28 cellular contexts compared by ENCODE assay signal in the genomic region with DNA sequence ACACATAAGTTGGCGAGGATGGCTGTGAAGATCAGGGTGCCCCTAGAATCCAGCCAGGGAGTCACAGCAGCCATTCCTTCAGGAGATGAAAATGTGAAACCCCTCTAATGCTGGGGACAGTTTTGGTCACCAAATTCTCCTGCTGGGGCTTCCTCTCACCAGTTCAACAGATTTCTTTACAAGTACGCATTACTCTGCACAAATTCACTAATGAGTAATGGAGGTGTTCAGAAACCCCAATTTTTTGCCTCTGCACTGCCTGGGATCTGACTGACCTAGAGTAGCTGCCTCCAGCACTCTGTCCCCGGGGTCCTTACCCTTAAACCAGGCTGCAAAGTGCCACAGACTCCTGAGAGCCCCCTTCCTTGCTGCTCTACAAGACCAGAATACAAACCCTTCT. TPM values are rescaled to one million over a fixed set of nuclear protein-coding genes. Genes with fewer than 3 reads are reported as not detected.
DNase-seq lines count a peak whose midpoint lies in the region; ATAC-seq and TF ChIP-seq lines count a peak whose summit lies in the region.
"Had no signal": no experiment of that assay in that cellular context is flagged by ENCODE, and none has a peak within 500 bp of the region (broad histone marks: within the 10 kb centered on the region; RNA-seq: fewer than 3 reads in every experiment).

No MANE protein-coding gene starts in this region.

- H2AFZ ChIP-seq in smooth muscle cell (ENCODE audit: low read depth), result no peak overlapping the region

- no peaks in the 10 kb centered on the region for H3K4me1 ChIP-seq in endodermal cell (ENCODE audit: control insufficient read depth, insufficient read depth, low read length)
- no peaks in the 10 kb centered on the region for H3K4me1 ChIP-seq in smooth muscle cell (ENCODE audit: low read depth)
- H3K4me1 ChIP-seq: A549, BE2C had no signal

- no peak for ATAC-seq in activated CD8-positive, alpha-beta memory T cell treated with anti-CD3 and anti-CD28 coated beads, Interleukin-2, amount 10 ng/mL, durations not matched to agents 7 days and 5 days
- ATAC-seq: A549, GM12878 had no signal

- H3K4me3 Mint-ChIP-seq in activated CD8-positive, alpha-beta memory T cell treated with anti-CD3 and anti-CD28 coated beads, Interleukin-2, amount 10 ng/mL, durations not matched to agents 7 days and 5 days, result no peak overlapping the region
- no peak overlapping the region for H3K4me3 Mint-ChIP-seq in endodermal cell
- H3K4me3 Mint-ChIP-seq: CD14-positive monocyte; CD4-positive, alpha-beta memory T cell; CD4-positive, CD25-positive, alpha-beta regulatory T cell; CD8-positive, alpha-beta memory T cell had no signal

- peaks cover 21% of the 10 kb centered on the region for H3K27me3 Mint-ChIP-seq in activated CD8-positive, alpha-beta memory T cell treated with anti-CD3 and anti-CD28 coated beads, Interleukin-2, amount 10 ng/mL, durations not matched to agents 7 days and 5 days
- peaks cover 17% of the 10 kb centered on the region for H3K27me3 Mint-ChIP-seq in endodermal cell (ENCODE audit: insufficient read depth)

- H3K27ac Mint-ChIP-seq in activated CD8-positive, alpha-beta memory T cell treated with anti-CD3 and anti-CD28 coated beads, Interleukin-2, amount 10 ng/mL, durations not matched to agents 7 days and 5 days, result no peak overlapping the region
- H3K27ac Mint-ChIP-seq in endodermal cell, result no peak overlapping the region
- H3K27ac Mint-ChIP-seq: CD14-positive monocyte; CD4-positive, alpha-beta memory T cell; CD4-positive, CD25-positive, alpha-beta regulatory T cell; CD8-positive, alpha-beta memory T cell had no signal

- H3K36me3 Mint-ChIP-seq in activated CD8-positive, alpha-beta memory T cell treated with anti-CD3 and anti-CD28 coated beads, Interleukin-2, amount 10 ng/mL, durations not matched to agents 7 days and 5 days, result no peaks in the 10 kb centered on the region
- no peaks in the 10 kb centered on the region for H3K36me3 Mint-ChIP-seq in endodermal cell (ENCODE audit: low read depth)
- H3K36me3 Mint-ChIP-seq: CD14-positive monocyte; CD4-positive, alpha-beta memory T cell; CD4-positive, CD25-positive, alpha-beta regulatory T cell; CD8-positive, alpha-beta memory T cell had no signal

- no peaks in the 10 kb centered on the region for H3K79me2 ChIP-seq in smooth muscle cell (ENCODE audit: low read depth)

- H3K9ac ChIP-seq in endodermal cell (ENCODE audit: extremely low read depth, low read length, poor library complexity, severe bottlenecking) (no peak overlapping the region), smooth muscle cell (ENCODE audit: low read depth) (no peak overlapping the region)
- H3K9ac ChIP-seq: BLaER1 had no signal

- H3K4me1 Mint-ChIP-seq in activated CD8-positive, alpha-beta memory T cell treated with anti-CD3 and anti-CD28 coated beads, Interleukin-2, amount 10 ng/mL, durations not matched to agents 7 days and 5 days, result no peaks in the 10 kb centered on the region
- no peaks in the 10 kb centered on the region for H3K4me1 Mint-ChIP-seq in endodermal cell
- H3K4me1 Mint-ChIP-seq: CD4-positive, alpha-beta memory T cell; CD4-positive, CD25-positive, alpha-beta regulatory T cell; CD8-positive, alpha-beta memory T cell had no signal

- no peaks in the 10 kb centered on the region for H3K9me3 ChIP-seq in endodermal cell (ENCODE audit: control insufficient read depth, low read length)
- no peaks in the 10 kb centered on the region for H3K9me3 ChIP-seq in smooth muscle cell (replicated peaks; ENCODE audit: low read depth)
- H3K9me3 ChIP-seq: A549, BE2C, BLaER1 had no signal

- H3K9me3 Mint-ChIP-seq in activated CD8-positive, alpha-beta memory T cell treated with anti-CD3 and anti-CD28 coated beads, Interleukin-2, amount 10 ng/mL, durations not matched to agents 7 days and 5 days (ENCODE audit: low read depth), result no peaks in the 10 kb centered on the region
- H3K9me3 Mint-ChIP-seq in endodermal cell, result no peaks in the 10 kb centered on the region
- H3K9me3 Mint-ChIP-seq: CD4-positive, alpha-beta memory T cell; CD8-positive, alpha-beta memory T cell had no signal

- H3K4me3 ChIP-seq in endodermal cell (ENCODE audit: low read length), result no peak overlapping the region
- H3K4me3 ChIP-seq in smooth muscle cell, result no peak overlapping the region
- H3K4me3 ChIP-seq: A549, BLaER1, GM12878 had no signal

- H3F3A ChIP-seq in smooth muscle cell (ENCODE audit: low read depth), result no peaks in the 10 kb centered on the region

- peak; percentile 22 for DNase-seq in activated CD8-positive, alpha-beta memory T cell treated with anti-CD3 and anti-CD28 coated beads, Interleukin-2, amount 10 ng/mL, durations not matched to agents 7 days and 5 days
- no peak for DNase-seq in activated CD8-positive, alpha-beta memory T cell treated with anti-CD3 and anti-CD28 coated beads, Interleukin-2, amount 50 U/mL, for 48 hours
- DNase-seq in endodermal cell (peak; percentile 11), ureter (ENCODE audit: low spot score) (peak; percentile 10), smooth muscle cell (lab: John Stamatoyannopoulos, UW; ENCODE audit: unreplicated experiment) (no peak), NCI-H1105 treated with DMSO at 0.1 percent for 48 hours (lab: John Stamatoyannopoulos, UW) (no peak)
- DNase-seq in activated CD4-positive, alpha-beta T cell treated with anti-CD3 and anti-CD28 coated beads for 48 hours, result no peak
- DNase-seq: BE2C; C1 segment of cervical spinal cord; CD4-positive, alpha-beta memory T cell; CD4-positive, CD25-positive, alpha-beta regulatory T cell; CD8-positive, alpha-beta memory T cell; COR-L47; DMS 273 treated with DMSO at 0.1 percent for 48 hours; DMS153; DMS53; DMS79; DND-41; EL; GDM1 had no signal

- TF ChIP-seq CTCF in endodermal cell (conservative IDR thresholded peaks at IDR 0.05) (no peak), smooth muscle cell (IDR thresholded peaks at IDR 0.05; ENCODE audit: borderline replicate concordance, insufficient read depth, poor library complexity, severe bottlenecking) (no peak)

- CTCF ChIA-PET in activated CD8-positive, alpha-beta memory T cell treated with anti-CD3 and anti-CD28 coated beads, Interleukin-2, amount 10 ng/mL, durations not matched to agents 7 days and 5 days (lab: Charles Lee), result no interaction called here

- H4K20me1 ChIP-seq in smooth muscle cell (ENCODE audit: low read depth), result no peaks in the 10 kb centered on the region
- H4K20me1 ChIP-seq: BLaER1 had no signal

- H3K27me3 ChIP-seq in endodermal cell (ENCODE audit: control insufficient read depth, insufficient read depth, low read length, poor library complexity, severe bottlenecking), result peaks cover 5% of the 10 kb centered on the region
- peaks cover 10% of the 10 kb centered on the region for H3K27me3 ChIP-seq in smooth muscle cell (ENCODE audit: low read depth)
- H3K27me3 ChIP-seq: BE2C, BLaER1 had no signal

- H3K36me3 ChIP-seq in endodermal cell (ENCODE audit: control insufficient read depth, insufficient read depth, low read length) (no peaks in the 10 kb centered on the region), smooth muscle cell (ENCODE audit: low read depth) (no peaks in the 10 kb centered on the region)
- H3K36me3 ChIP-seq: BE2C, BLaER1 had no signal

- H3K4me2 ChIP-seq in smooth muscle cell, result no peak overlapping the region
- H3K4me2 ChIP-seq: A549, BLaER1 had no signal

- H3K27ac ChIP-seq in endodermal cell (ENCODE audit: low read depth, low read length), result no peak overlapping the region
- no peak overlapping the region for H3K27ac ChIP-seq in smooth muscle cell (ENCODE audit: low read depth)
- H3K27ac ChIP-seq: 22Rv1, A549, BLaER1 had no signal

- WGBS in endodermal cell (ENCODE audit: insufficient coverage in 1 of 2, insufficient read length in 1 of 2), 2 experiments, result 83 to 92% methylated on average over 1 to 3 of the region's 3 CpGs
- 95% methylated on average over 3 of the region's 3 CpGs for WGBS in smooth muscle cell (ENCODE audit: low lambda C conversion rate)

RNA-seq across cellular contexts. Expression of a gene that starts 16.1 kb away (rescaled TPM):
- not detected for total RNA-seq in activated CD8-positive, alpha-beta memory T cell treated with anti-CD3 and anti-CD28 coated beads, Interleukin-2, amount 10 ng/mL, durations not matched to agents 7 days and 5 days
- total RNA-seq in endodermal cell (under 1 TPM; 0.15 to 0.22 TPM), ureter (not detected), smooth muscle cell (not detected in 2 replicates)
- polyA plus RNA-seq in endodermal cell (2013, experiment 1 of 2), result not detected
- not detected for polyA plus RNA-seq in endodermal cell (2013, experiment 2 of 2)
- polyA plus RNA-seq in smooth muscle cell, result not detected in 2 replicates
- total RNA-seq: CD4-positive, alpha-beta memory T cell; CD4-positive, CD25-positive, alpha-beta regulatory T cell; CD8-positive, alpha-beta memory T cell; G401; GM12878 had no signal
- polyA plus RNA-seq: A549; CD14-positive monocyte; CD4-positive, alpha-beta memory T cell; CD4-positive, CD25-positive, alpha-beta regulatory T cell; CD8-positive, alpha-beta memory T cell; GM12878 had no signal

RNA-seq across cellular contexts. Expression of a gene that starts 21.8 kb away (rescaled TPM):
- not detected for total RNA-seq in activated CD8-positive, alpha-beta memory T cell treated with anti-CD3 and anti-CD28 coated beads, Interleukin-2, amount 10 ng/mL, durations not matched to agents 7 days and 5 days
- total RNA-seq in endodermal cell (not detected), ureter (not detected), smooth muscle cell (not detected in 2 replicates)
- polyA plus RNA-seq in endodermal cell (2013, experiment 1 of 2), result not detected
- polyA plus RNA-seq in endodermal cell (2013, experiment 2 of 2), result not detected
- not detected in 2 replicates for polyA plus RNA-seq in smooth muscle cell
- total RNA-seq: A172; CD4-positive, alpha-beta memory T cell; CD4-positive, CD25-positive, alpha-beta regulatory T cell; CD8-positive, alpha-beta memory T cell; Daoy; G401; GM12878 had no signal
- polyA plus RNA-seq: A549; CD14-positive monocyte; CD4-positive, alpha-beta memory T cell; CD4-positive, CD25-positive, alpha-beta regulatory T cell; CD8-positive, alpha-beta memory T cell; GM12878 had no signal

RNA-seq across cellular contexts. Expression of a gene that starts 31.9 kb away (rescaled TPM):
- not detected for total RNA-seq in activated CD8-positive, alpha-beta memory T cell treated with anti-CD3 and anti-CD28 coated beads, Interleukin-2, amount 10 ng/mL, durations not matched to agents 7 days and 5 days
- total RNA-seq in endodermal cell (1 to 10 TPM; 2.7 to 4.1 TPM), ureter (27.7 TPM), smooth muscle cell (under 0.01 TPM in 1 of 2 replicates, not detected in the other)
- polyA plus RNA-seq in endodermal cell (2013, experiment 1 of 2), result 0.28 TPM
- 0.50 TPM for polyA plus RNA-seq in endodermal cell (2013, experiment 2 of 2)
- polyA plus RNA-seq in smooth muscle cell, result 0.17 and 0.60 TPM in 2 replicates
- total RNA-seq: A172; CD4-positive, alpha-beta memory T cell; CD4-positive, CD25-positive, alpha-beta regulatory T cell; CD8-positive, alpha-beta memory T cell; Daoy; G401; GM12878 had no signal
- polyA plus RNA-seq: A549; CD14-positive monocyte; CD8-positive, alpha-beta memory T cell; GM12878 had no signal

RNA-seq across cellular contexts. Expression of a gene that starts 44.7 kb away (rescaled TPM):
- total RNA-seq in activated CD8-positive, alpha-beta memory T cell treated with anti-CD3 and anti-CD28 coated beads, Interleukin-2, amount 10 ng/mL, durations not matched to agents 7 days and 5 days, result under 1 TPM; 0.16 to 0.70 TPM
- 10 to 100 TPM; 79.4 to 86.0 TPM for total RNA-seq in endodermal cell
- polyA plus RNA-seq in endodermal cell (2013, experiment 1 of 2), result 8.0 TPM
- 7.0 TPM for polyA plus RNA-seq in endodermal cell (2013, experiment 2 of 2)
- 1.3 TPM for total RNA-seq in ureter
- 0.09 and 0.94 TPM in 2 replicates for total RNA-seq in smooth muscle cell
- polyA plus RNA-seq in smooth muscle cell, result 0.56 TPM in 1 of 2 replicates, not detected in the other
- total RNA-seq: A172, Daoy, G401 had no signal
- polyA plus RNA-seq: CD14-positive monocyte; CD4-positive, alpha-beta memory T cell; CD4-positive, CD25-positive, alpha-beta regulatory T cell; CD8-positive, alpha-beta memory T cell had no signal

Comparison
In these comparisons a context has a peak if more than half of its experiments do, and no peak if none do; other contexts are left out.
1. DNase-seq: peak in activated CD8-positive, alpha-beta memory T cell treated with anti-CD3 and anti-CD28 coated beads, Interleukin-2, amount 10 ng/mL, durations not matched to agents 7 days and 5 days (single experiment), endodermal cell (single experiment) and ureter (single experiment); none in activated CD8-positive, alpha-beta memory T cell treated with anti-CD3 and anti-CD28 coated beads, Interleukin-2, amount 50 U/mL, for 48 hours (single experiment), activated CD4-positive, alpha-beta T cell treated with anti-CD3 and anti-CD28 coated beads for 48 hours (single experiment), smooth muscle cell (single experiment) and NCI-H1105 treated with DMSO at 0.1 percent for 48 hours (single experiment).